8 cellular contexts compared by ENCODE assay signal in genomic region chr3:73868688-73869315, GRCh38.
DNase-seq lines count a peak whose midpoint lies in the region; ATAC-seq and TF ChIP-seq lines count a peak whose summit lies in the region.

No MANE protein-coding gene starts in this region.

- H3K36me3 ChIP-seq in sigmoid colon: no peaks in the 10 kb centered on the region

- H3K27ac Mint-ChIP-seq in HFFc6: no peak overlapping the region
- H3K27ac Mint-ChIP-seq in natural killer cell treated with Interleukin-12 subunit alpha and Interleukin-12 subunit beta and Interleukin-15 and Interleukin-18, amount 100 ng/mL, for 72 hours: no peak overlapping the region

- H3K9me3 ChIP-seq in sigmoid colon: no peaks in the 10 kb centered on the region

- WGBS in sigmoid colon, 2 donors: 33 to 69% methylated on average over 3 of the region's 3 CpGs

- H3K36me3 Mint-ChIP-seq in HFFc6 (ENCODE audit: low read depth): no peaks in the 10 kb centered on the region
- H3K36me3 Mint-ChIP-seq in natural killer cell treated with Interleukin-12 subunit alpha and Interleukin-12 subunit beta and Interleukin-15 and Interleukin-18, amount 100 ng/mL, for 72 hours: no peaks in the 10 kb centered on the region

- no peak for ATAC-seq in GM18517 (IDR thresholded peaks at IDR 0.05; ENCODE audit: unreplicated experiment)
- no peak for ATAC-seq in natural killer cell treated with Interleukin-12 subunit alpha and Interleukin-12 subunit beta and Interleukin-15 and Interleukin-18, amount 100 ng/mL, for 72 hours

- peak; percentile 85 for TF ChIP-seq CTCF in HFFc6 (IDR thresholded peaks at IDR 0.05)
- peak; percentile 16 to 64 (median 41) for TF ChIP-seq CTCF in sigmoid colon (IDR thresholded peaks at IDR 0.05)
- TF ChIP-seq CTCF in coronary artery (IDR thresholded peaks at IDR 0.05): no peak

- H3K4me3 ChIP-seq in sigmoid colon (no peak overlapping the region), coronary artery (no peak overlapping the region)

- H3K9me3 Mint-ChIP-seq in HFFc6: no peaks in the 10 kb centered on the region
- H3K9me3 Mint-ChIP-seq in natural killer cell treated with Interleukin-12 subunit alpha and Interleukin-12 subunit beta and Interleukin-15 and Interleukin-18, amount 100 ng/mL, for 72 hours: peaks cover 8% of the 10 kb centered on the region

- TF ChIP-seq EP300 in sigmoid colon (IDR thresholded peaks at IDR 0.05): no peak

- H3K27me3 ChIP-seq in sigmoid colon: no peaks in the 10 kb centered on the region

- TF ChIP-seq POLR2A in sigmoid colon (IDR thresholded peaks at IDR 0.05): no peak

- intact Hi-C loops in sigmoid colon (cut with DNase I): no loop called here

- DNase-seq in AG20443 (ENCODE audit: low spot score) (peak; percentile 66), HFFc6 (peak; percentile 42), SHP77 (lab: John Stamatoyannopoulos, UW) (peak; percentile 9 to 16), globus pallidus (ENCODE audit: low spot score) (peak; percentile 35), sigmoid colon (no peak), coronary artery (ENCODE audit: low spot score) (no peak)
- DNase-seq in natural killer cell treated with Interleukin-12 subunit alpha and Interleukin-12 subunit beta and Interleukin-15 and Interleukin-18, amount 100 ng/mL, for 72 hours (ENCODE audit: low spot score): no peak

- no peaks in the 10 kb centered on the region; the same call in 1 of the 2 replicates for H3K4me1 Mint-ChIP-seq in HFFc6 (ENCODE audit: low read depth)
- no peaks in the 10 kb centered on the region for H3K4me1 Mint-ChIP-seq in natural killer cell treated with Interleukin-12 subunit alpha and Interleukin-12 subunit beta and Interleukin-15 and Interleukin-18, amount 100 ng/mL, for 72 hours (ENCODE audit: low read depth in 2 of 2)

- no peak overlapping the region for H3K27ac ChIP-seq in sigmoid colon
- no peak overlapping the region for H3K27ac ChIP-seq in coronary artery

- H3K4me1 ChIP-seq in sigmoid colon: no peaks in the 10 kb centered on the region

- no peak overlapping the region for H3K4me3 Mint-ChIP-seq in HFFc6
- H3K4me3 Mint-ChIP-seq in natural killer cell treated with Interleukin-12 subunit alpha and Interleukin-12 subunit beta and Interleukin-15 and Interleukin-18, amount 100 ng/mL, for 72 hours: no peak overlapping the region

- H3K27me3 Mint-ChIP-seq in HFFc6 (ENCODE audit: insufficient read depth): peaks cover 7% of the 10 kb centered on the region
- H3K27me3 Mint-ChIP-seq in natural killer cell treated with Interleukin-12 subunit alpha and Interleukin-12 subunit beta and Interleukin-15 and Interleukin-18, amount 100 ng/mL, for 72 hours: no peaks in the 10 kb centered on the region

Comparison
In these comparisons a context has a peak if more than half of its experiments do, and no peak if none do; other contexts are left out.
1. DNase-seq: peak in AG20443 (single experiment), HFFc6 (single experiment), SHP77 (2 of 2) and globus pallidus (single experiment); none in sigmoid colon (single experiment), coronary artery (single experiment) and natural killer cell treated with Interleukin-12 subunit alpha and Interleukin-12 subunit beta and Interleukin-15 and Interleukin-18, amount 100 ng/mL, for 72 hours (single experiment).